Comparison of ENCODE assay signal across 8 cellular contexts in the genomic region with DNA sequence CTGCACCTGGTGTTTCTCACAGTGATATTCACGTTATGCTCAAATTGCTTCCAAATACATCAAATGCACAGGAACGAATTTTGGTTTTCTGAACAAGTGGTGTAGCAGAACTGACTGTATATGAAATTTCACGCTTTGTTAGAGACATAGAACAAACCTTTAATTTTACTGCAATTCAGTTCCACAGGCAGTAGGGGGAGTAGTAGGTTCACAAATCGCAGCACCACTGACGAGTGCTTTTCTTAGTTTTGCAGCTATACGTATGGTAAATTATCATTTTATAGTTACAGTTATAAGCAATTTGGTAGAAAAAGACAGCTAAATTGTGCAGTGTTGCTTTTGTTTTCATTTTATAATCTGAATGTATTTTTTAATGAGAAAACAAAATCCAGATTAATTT.
DNase-seq lines count a peak whose midpoint lies in the region; ATAC-seq and TF ChIP-seq lines count a peak whose summit lies in the region.

No MANE protein-coding gene starts in this region.

- TF ChIP-seq POLR2A in esophagus squamous epithelium (IDR thresholded peaks at IDR 0.05) (no peak), transverse colon (IDR thresholded peaks at IDR 0.05) (no peak)

- in situ Hi-C loops in transverse colon (cut with MboI; ENCODE audit: low pct_ligation_motif_present in 1 of 4, low pct_unique_long_range_greater_than_20kb in 1 of 4, low sequenced_read_pairs in 3 of 4): loop anchor here in 1 of 4 donors (25.0 kb wide), 1 partner anchor 595 kb away; no protein-coding TSS in a partner anchor

- TF ChIP-seq CTCF in esophagus squamous epithelium (IDR thresholded peaks at IDR 0.05) (peak in 5 of 6 experiments; percentile 9 to 73 (median 18)), transverse colon (IDR thresholded peaks at IDR 0.05) (peak in 4 of 5 experiments; percentile 37 to 55 (median 46))

- H3K9me3 ChIP-seq in esophagus squamous epithelium: peaks cover 0 to 13% (median 12%) of the 10 kb centered on the region in 3 donors
- peaks cover 0 to 11% of the 10 kb centered on the region in 2 donors for H3K9me3 ChIP-seq in transverse colon

- peak; percentile 53 for ATAC-seq in HG02678 (IDR thresholded peaks at IDR 0.05; ENCODE audit: unreplicated experiment)

- 54 to 65% methylated on average over 6 of the region's 6 CpGs for WGBS in esophagus squamous epithelium, 2 donors
- 60 to 65% methylated on average over 5 to 6 of the region's 6 CpGs for WGBS in transverse colon (ENCODE audit: low coverage in 1 of 2), 2 donors

- H3K27ac ChIP-seq in esophagus squamous epithelium: no peak overlapping the region
- H3K27ac ChIP-seq in transverse colon: no peak overlapping the region

- H3K4me1 ChIP-seq in esophagus squamous epithelium (no peaks in the 10 kb centered on the region), transverse colon (no peaks in the 10 kb centered on the region)

- intact Hi-C loops in esophagus squamous epithelium (cut with DNase I) (no loop called here), transverse colon (cut with DNase I; ENCODE audit: low total_unique reads) (no loop called here)

- DNase-seq in SIG-M5 treated with dmso at 0.1 percent for 504 hours (lab: John Stamatoyannopoulos, UW; ENCODE audit: unreplicated experiment): peak; percentile 36
- no peak for DNase-seq in SIG-M5 (lab: John Stamatoyannopoulos, UW)
- peak; percentile 45 for DNase-seq in NOMO-1 treated with DMSO at 0.1 percent for 48 hours (lab: John Stamatoyannopoulos, UW; ENCODE audit: unreplicated experiment)
- no peak for DNase-seq in esophagus squamous epithelium (lab: John Stamatoyannopoulos, UW)
- no peak for DNase-seq in transverse colon
- DNase-seq in dedifferentiated amniotic fluid mesenchymal stem cell (ENCODE audit: extremely low spot score): no peak
- no peak for DNase-seq in pons (ENCODE audit: low spot score)

- no peak for TF ChIP-seq EP300 in transverse colon (IDR thresholded peaks at IDR 0.05; ENCODE audit: low read depth)

- H3K4me3 ChIP-seq in esophagus squamous epithelium (no peak overlapping the region), transverse colon (no peak overlapping the region)

- no peaks in the 10 kb centered on the region for H3K36me3 ChIP-seq in esophagus squamous epithelium
- H3K36me3 ChIP-seq in transverse colon: peaks cover 0 to 5% (median 0%) of the 10 kb centered on the region in 4 donors

- H3K27me3 ChIP-seq in esophagus squamous epithelium: no peaks in the 10 kb centered on the region
- no peaks in the 10 kb centered on the region for H3K27me3 ChIP-seq in transverse colon

Comparison
In these comparisons a context has a peak if more than half of its experiments do, and no peak if none do; other contexts are left out.
1. DNase-seq: peak in SIG-M5 treated with dmso at 0.1 percent for 504 hours (single experiment) and NOMO-1 treated with DMSO at 0.1 percent for 48 hours (single experiment); none in SIG-M5 (single experiment), esophagus squamous epithelium (single experiment), transverse colon (single experiment), dedifferentiated amniotic fluid mesenchymal stem cell (single experiment) and pons (single experiment).